ENCODE assay signal across 8 cellular contexts in genomic region chr19:57613941-57614743, GRCh38. TPM values are rescaled to one million over a fixed set of nuclear protein-coding genes. Genes with fewer than 3 reads are reported as not detected.
DNase-seq lines count a peak whose midpoint lies in the region; ATAC-seq, FAIRE-seq and TF ChIP-seq lines count a peak whose summit lies in the region.

Gene ZNF134 (plus strand): TSS chr19:57614242. CDS start chr19:57619469, 5,227 bp downstream.

- peaks cover 50% of the 10 kb centered on the region for H3K36me3 Mint-ChIP-seq in activated naive CD4-positive, alpha-beta T cell treated with anti-CD3 and anti-CD28 coated beads, Interleukin-2, amount 50 U/mL, for 24 hours
- peaks cover 42% of the 10 kb centered on the region for H3K36me3 Mint-ChIP-seq in glutamatergic neuron (ENCODE audit: unreplicated experiment)

- H3K36me3 ChIP-seq in HAP-1 (replicated peaks): peaks cover 38% of the 10 kb centered on the region

- no peaks in the 10 kb centered on the region for H3K27me3 ChIP-seq in HAP-1 (ENCODE audit: low read depth)

- H3K9me3 ChIP-seq in HAP-1: peaks cover 42% of the 10 kb centered on the region

- peak; percentile 72 for FAIRE-seq in G401.6 (lab: Jason Lieb, UNC)

- H3K4me3 ChIP-seq in HAP-1: peak within 1 kb of the TSS; percentile 84

- H3K4me3 Mint-ChIP-seq in activated naive CD4-positive, alpha-beta T cell treated with anti-CD3 and anti-CD28 coated beads, Interleukin-2, amount 50 U/mL, for 24 hours: peak within 1 kb of the TSS; percentile 94
- peak within 1 kb of the TSS; percentile 98 for H3K4me3 Mint-ChIP-seq in glutamatergic neuron (ENCODE audit: unreplicated experiment)

- ATAC-seq in SK-N-SH treated with all-trans-retinoic acid at 6 μM for 48 hours (peak; percentile 100), omental fat pad (ENCODE audit: low FRiP score) (peak; percentile 83)

- H3K9me3 Mint-ChIP-seq in activated naive CD4-positive, alpha-beta T cell treated with anti-CD3 and anti-CD28 coated beads, Interleukin-2, amount 50 U/mL, for 24 hours: peaks cover 39% of the 10 kb centered on the region
- H3K9me3 Mint-ChIP-seq in glutamatergic neuron (ENCODE audit: unreplicated experiment): peaks cover 37% of the 10 kb centered on the region

- H3K27ac ChIP-seq in temporal lobe (ENCODE audit: low read depth, low read length): no peak within 1 kb of the TSS

- peak; percentile 82 to 93 for DNase-seq in HAP-1 (ENCODE audit: low spot score in 2 of 2)
- DNase-seq in NAMALWA (ENCODE audit: low spot score): peak; percentile 96
- peak; percentile 94 for DNase-seq in glutamatergic neuron
- peak; percentile 69 for DNase-seq in omental fat pad (ENCODE audit: low spot score)

- peak within 1 kb of the TSS; percentile 79 for H3K27ac Mint-ChIP-seq in activated naive CD4-positive, alpha-beta T cell treated with anti-CD3 and anti-CD28 coated beads, Interleukin-2, amount 50 U/mL, for 24 hours
- peak within 1 kb of the TSS; percentile 92 for H3K27ac Mint-ChIP-seq in glutamatergic neuron (ENCODE audit: unreplicated experiment)

- TF ChIP-seq CTCF in glutamatergic neuron (IDR thresholded peaks at IDR 0.05; ENCODE audit: partially characterized antibody, unreplicated experiment) (no peak), omental fat pad (IDR thresholded peaks at IDR 0.05) (no peak)

- peaks cover 3% of the 10 kb centered on the region for H3K4me1 ChIP-seq in HAP-1

- in situ Hi-C loops in HAP-1 (cut with MboI; ENCODE audit: low sequenced_read_pairs): no loop called here

- peaks cover 32% of the 10 kb centered on the region for H3K4me1 Mint-ChIP-seq in activated naive CD4-positive, alpha-beta T cell treated with anti-CD3 and anti-CD28 coated beads, Interleukin-2, amount 50 U/mL, for 24 hours
- H3K4me1 Mint-ChIP-seq in glutamatergic neuron (ENCODE audit: low read depth, unreplicated experiment): peaks cover 11% of the 10 kb centered on the region

- H3K27me3 Mint-ChIP-seq in activated naive CD4-positive, alpha-beta T cell treated with anti-CD3 and anti-CD28 coated beads, Interleukin-2, amount 50 U/mL, for 24 hours: no peaks in the 10 kb centered on the region
- peaks cover 6% of the 10 kb centered on the region for H3K27me3 Mint-ChIP-seq in glutamatergic neuron (ENCODE audit: unreplicated experiment)

TF ChIP-seq in SK-N-SH treated with all-trans-retinoic acid at 6 μM for 48 hours, 23 proteins besides CTCF, POLR2A, EP300 and RAD21:
- no peak for TF ChIP-seq SNAI2 (CRISPR knock-in tag; IDR thresholded peaks at IDR 0.05)
- no peak for TF ChIP-seq TOX (CRISPR knock-in tag; IDR thresholded peaks at IDR 0.05; ENCODE audit: borderline replicate concordance)
- TF ChIP-seq CSDC2 (CRISPR knock-in tag; IDR thresholded peaks at IDR 0.05): no peak
- TF ChIP-seq ZNF70 (CRISPR knock-in tag; IDR thresholded peaks at IDR 0.05): no peak
- TF ChIP-seq, protein P1, sequence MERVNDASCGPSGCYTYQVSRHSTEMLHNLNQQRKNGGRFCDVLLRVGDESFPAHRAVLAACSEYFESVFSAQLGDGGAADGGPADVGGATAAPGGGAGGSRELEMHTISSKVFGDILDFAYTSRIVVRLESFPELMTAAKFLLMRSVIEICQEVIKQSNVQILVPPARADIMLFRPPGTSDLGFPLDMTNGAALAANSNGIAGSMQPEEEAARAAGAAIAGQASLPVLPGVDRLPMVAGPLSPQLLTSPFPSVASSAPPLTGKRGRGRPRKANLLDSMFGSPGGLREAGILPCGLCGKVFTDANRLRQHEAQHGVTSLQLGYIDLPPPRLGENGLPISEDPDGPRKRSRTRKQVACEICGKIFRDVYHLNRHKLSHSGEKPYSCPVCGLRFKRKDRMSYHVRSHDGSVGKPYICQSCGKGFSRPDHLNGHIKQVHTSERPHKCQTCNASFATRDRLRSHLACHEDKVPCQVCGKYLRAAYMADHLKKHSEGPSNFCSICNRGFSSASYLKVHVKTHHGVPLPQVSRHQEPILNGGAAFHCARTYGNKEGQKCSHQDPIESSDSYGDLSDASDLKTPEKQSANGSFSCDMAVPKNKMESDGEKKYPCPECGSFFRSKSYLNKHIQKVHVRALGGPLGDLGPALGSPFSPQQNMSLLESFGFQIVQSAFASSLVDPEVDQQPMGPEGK (CRISPR knock-in tag; IDR thresholded peaks at IDR 0.05; ENCODE audit: borderline replicate concordance): no peak

RNA-seq across cellular contexts. Expression of gene ZNF134, which starts in this region (rescaled TPM):
- total RNA-seq in glutamatergic neuron (ENCODE audit: unreplicated experiment) (41.2 TPM), omental fat pad (10 to 100 TPM in 3 of 4 donors, 1 to 10 TPM in 1; 9.6 to 25.1 (median 13.8) TPM), temporal lobe (28.0 TPM)
